15 cellular contexts compared by ENCODE assay signal in genomic region chr14:36316131-36316530, GRCh38. TPM values are rescaled to one million over a fixed set of nuclear protein-coding genes. Genes with fewer than 3 reads are reported as not detected.
DNase-seq lines count a peak whose midpoint lies in the region; FAIRE-seq and TF ChIP-seq lines count a peak whose summit lies in the region.
"Had no signal": no experiment of that assay in that cellular context is flagged by ENCODE, and none has a peak within 500 bp of the region (broad histone marks: within the 10 kb centered on the region; RNA-seq: fewer than 3 reads in every experiment).

No MANE protein-coding gene starts in this region.

- H3K4me1 Mint-ChIP-seq in activated naive CD8-positive, alpha-beta T cell (ENCODE audit: low read depth): peaks cover 61% of the 10 kb centered on the region

- H3K27ac ChIP-seq in A673 (ENCODE audit: low read depth, low read length, poor library complexity, severe bottlenecking): no peak overlapping the region
- H3K27ac ChIP-seq: SK-N-MC, testis had no signal

- FAIRE-seq in HTR-8/SVneo (lab: Jason Lieb, UNC): no peak

- H3K36me3 Mint-ChIP-seq in activated naive CD8-positive, alpha-beta T cell: peaks cover 12% of the 10 kb centered on the region

- H3K27ac Mint-ChIP-seq in activated naive CD8-positive, alpha-beta T cell: peak overlapping the region; percentile 72
- H3K27ac Mint-ChIP-seq: B cell had no signal

- no TSS peak for BruUV-seq in A673 (replicated peaks; lab: Mats Ljungman, UMichigan)

- H3K4me3 ChIP-seq in A673 (ENCODE audit: low read depth, low read length, poor library complexity, severe bottlenecking): no peak overlapping the region
- H3K4me3 ChIP-seq: SK-N-MC, testis had no signal

- H3K36me3 ChIP-seq in A673 (ENCODE audit: insufficient read depth, low read length, poor library complexity, severe bottlenecking): peaks cover 8% of the 10 kb centered on the region

- intact Hi-C loops in A673 (cut with micrococcal nuclease; ENCODE audit: unreplicated experiment): no loop called here

- TF ChIP-seq CTCF in A673 (conservative IDR thresholded peaks at IDR 0.05; ENCODE audit: low read depth, low read length): no peak

- peak; percentile 42 for DNase-seq in A673 (ENCODE audit: low spot score)
- peak; percentile 100 for DNase-seq in DMS79 treated with DMSO at 0.1 percent for 48 hours (lab: John Stamatoyannopoulos, UW)
- peak; percentile 63 for DNase-seq in NCI-H2029 treated with DMSO at 0.1 percent for 48 hours (lab: John Stamatoyannopoulos, UW)
- DNase-seq in HTR-8/SVneo (ENCODE audit: insufficient read length, low spot score): no peak
- DNase-seq in stimulated activated CD4-positive, alpha-beta T cell treated with anti-CD3 and anti-CD28 coated beads, Interleukin-12 subunit alpha, Interleukin-12 subunit beta, amount 100 ng/mL, for 4 hours: no peak
- DNase-seq in activated CD4-positive, CD25-positive, alpha-beta regulatory T cell (lab: John Stamatoyannopoulos, UW): no peak
- DNase-seq: Calu3, cortex of kidney, foreskin melanocyte, H9, NCI-H446 treated with DMSO at 0.1 percent for 48 hours, testis had no signal

- H3K27me3 Mint-ChIP-seq in activated naive CD8-positive, alpha-beta T cell: no peaks in the 10 kb centered on the region

- no peaks in the 10 kb centered on the region for H3K27me3 ChIP-seq in A673 (replicated peaks; ENCODE audit: insufficient read depth, low read depth, low read length, poor library complexity)
- H3K27me3 ChIP-seq: testis had no signal

- H3K4me3 Mint-ChIP-seq in activated naive CD8-positive, alpha-beta T cell: peak overlapping the region; percentile 40
- H3K4me3 Mint-ChIP-seq: B cell, H9 had no signal

- no peaks in the 10 kb centered on the region for H3K9me3 Mint-ChIP-seq in activated naive CD8-positive, alpha-beta T cell (ENCODE audit: low read depth)
- H3K9me3 Mint-ChIP-seq: H9 had no signal

- H3K4me1 ChIP-seq in A673 (ENCODE audit: insufficient read depth, low read length, poor library complexity, severe bottlenecking): peaks cover 30% of the 10 kb centered on the region

- no peaks in the 10 kb centered on the region for H3K9me3 ChIP-seq in A673 (ENCODE audit: low read depth, low read length, poor library complexity, severe bottlenecking)
- H3K9me3 ChIP-seq: testis had no signal

- POLR2A ChIA-PET in A673 (lab: Charles Lee; ENCODE audit: low non-redundant PET): no interaction called here

- CTCF ChIA-PET in A673 (lab: Charles Lee): no interaction called here

RNA-seq across cellular contexts. Expression of gene MBIP, which starts 4.3 kb away (rescaled TPM):
- total RNA-seq in A673 (2021): 22.9 and 23.2 TPM in 2 replicates

Comparison
In these comparisons a context has a peak if more than half of its experiments do, and no peak if none do; other contexts are left out.
1. DNase-seq: peak in A673 (single experiment), DMS79 treated with DMSO at 0.1 percent for 48 hours (single experiment) and NCI-H2029 treated with DMSO at 0.1 percent for 48 hours (single experiment); none in HTR-8/SVneo (single experiment), stimulated activated CD4-positive, alpha-beta T cell treated with anti-CD3 and anti-CD28 coated beads, Interleukin-12 subunit alpha, Interleukin-12 subunit beta, amount 100 ng/mL, for 4 hours (single experiment) and activated CD4-positive, CD25-positive, alpha-beta regulatory T cell (0 of 4).